Comparison of ENCODE assay signal across 8 cellular contexts in the genomic region with DNA sequence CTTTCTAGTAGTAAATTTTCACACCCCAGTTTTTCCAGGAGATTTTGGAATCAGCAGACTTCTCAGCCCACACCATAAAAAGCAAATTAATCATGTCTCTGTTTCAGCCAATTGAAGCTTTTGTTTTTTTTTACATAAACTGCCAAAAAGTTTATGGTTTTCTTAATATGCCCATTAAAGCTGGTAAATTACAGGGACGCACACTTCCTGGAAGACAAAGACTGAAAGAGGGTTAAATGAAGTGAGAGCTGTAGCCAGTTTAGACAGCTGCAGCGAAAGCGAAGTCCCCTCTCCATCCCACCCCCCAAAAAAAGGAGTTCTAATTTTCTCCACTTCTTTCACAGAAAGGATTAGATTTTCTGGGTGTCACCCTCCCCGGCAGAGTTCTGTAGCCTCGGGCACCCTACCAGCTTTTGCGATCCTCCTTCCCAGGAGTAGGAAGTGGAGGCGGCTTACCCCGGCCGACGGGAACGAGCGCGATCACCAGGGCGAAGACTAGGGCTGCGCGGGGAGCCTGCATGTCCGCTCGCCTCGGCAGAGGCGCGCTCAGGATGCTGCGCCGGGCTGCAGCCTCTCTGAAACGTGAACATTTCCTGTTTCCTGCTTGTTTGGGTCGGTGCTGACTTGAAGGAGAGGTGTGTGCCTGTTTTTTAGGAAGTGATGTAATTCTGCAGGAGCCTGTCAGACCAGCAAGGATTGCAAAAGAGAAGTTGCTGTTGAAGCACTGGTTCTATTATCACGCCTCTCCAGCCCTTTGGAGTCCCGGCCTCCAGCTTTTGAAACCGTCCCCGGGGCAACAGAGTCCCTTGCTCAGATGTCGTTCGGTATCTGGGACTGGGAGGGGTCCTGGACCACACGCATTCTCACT. TPM values are rescaled to one million over a fixed set of nuclear protein-coding genes. Genes with fewer than 3 reads are reported as not detected.
DNase-seq lines count a peak whose midpoint lies in the region; ATAC-seq and TF ChIP-seq lines count a peak whose summit lies in the region.

A gene with protein sequence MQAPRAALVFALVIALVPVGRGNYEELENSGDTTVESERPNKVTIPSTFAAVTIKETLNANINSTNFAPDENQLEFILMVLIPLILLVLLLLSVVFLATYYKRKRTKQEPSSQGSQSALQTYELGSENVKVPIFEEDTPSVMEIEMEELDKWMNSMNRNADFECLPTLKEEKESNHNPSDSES (minus strand): TSS at position 584 of the 868 bp plus-strand sequence. CDS start 64 bp downstream, at position 520.

- no peaks in the 10 kb centered on the region for H3K9me3 ChIP-seq in ectodermal cell (ENCODE audit: control insufficient read depth, low read length)

- peak; percentile 97 for TF ChIP-seq POLR2A in GM18505 (IDR thresholded peaks at IDR 0.05; ENCODE audit: borderline replicate concordance, extremely low read depth, insufficient read depth, insufficient read length)

- peak; percentile 28 for DNase-seq in NCI-H2227 treated with DMSO at 0.1 percent for 48 hours (lab: John Stamatoyannopoulos, UW)
- DNase-seq in activated CD4-positive, alpha-beta T cell treated with anti-CD3 and anti-CD28 coated beads, Interleukin-2, amount 50 U/mL, for 4 hours = peak; percentile 35 to 44
- DNase-seq in medulla oblongata (ENCODE audit: extremely low spot score) = peak; percentile 61
- peak; percentile 25 to 46 (median 37) for DNase-seq in stimulated activated CD4-positive, alpha-beta T cell treated with anti-CD3 and anti-CD28 coated beads, TNF-alpha, amount 100 ng/mL, for 48 hours (ENCODE audit: low read depth in 3 of 3)
- DNase-seq in NCI-H1048 (lab: John Stamatoyannopoulos, UW) = no peak

- H3K36me3 ChIP-seq in ectodermal cell (ENCODE audit: control insufficient read depth, insufficient read depth, low read length) = no peaks in the 10 kb centered on the region

- peaks cover 12% of the 10 kb centered on the region for H3K4me1 ChIP-seq in ectodermal cell (ENCODE audit: control insufficient read depth, insufficient read depth, low read length)

- H3K27ac ChIP-seq in ectodermal cell (ENCODE audit: insufficient read depth, low read depth, low read length, poor library complexity, severe bottlenecking) = peak within 1 kb of the TSS; percentile 20

- peak; percentile 65 for ATAC-seq in GM18505 (IDR thresholded peaks at IDR 0.05; ENCODE audit: unreplicated experiment)
- ATAC-seq in HG02678 (IDR thresholded peaks at IDR 0.05; ENCODE audit: unreplicated experiment) = peak; percentile 75

- H3K4me3 ChIP-seq in ectodermal cell (ENCODE audit: insufficient read depth, low read depth, low read length) = peak within 1 kb of the TSS; percentile 42

- WGBS in ectodermal cell, 2 experiments = 7 to 8% methylated on average over 32 of the region's 32 CpGs

- H3K27me3 ChIP-seq in ectodermal cell (ENCODE audit: control insufficient read depth, insufficient read depth, low read length, poor library complexity, severe bottlenecking) = peaks cover 27% of the 10 kb centered on the region

RNA-seq across cellular contexts. Expression of the gene that starts here (rescaled TPM):
- polyA plus RNA-seq in ectodermal cell (2013, experiment 1 of 4) = 0.80 TPM
- 1.5 TPM for polyA plus RNA-seq in ectodermal cell (2013, experiment 2 of 4)
- 0.59 TPM for polyA plus RNA-seq in ectodermal cell (2013, experiment 3 of 4)
- polyA plus RNA-seq in ectodermal cell (2013, experiment 4 of 4) = 2.6 TPM
